Comparison of ENCODE assay signal across 10 cellular contexts in genomic region chr1:41486053-41486891, GRCh38. TPM values are rescaled to one million over a fixed set of nuclear protein-coding genes. Genes with fewer than 3 reads are reported as not detected.
DNase-seq lines count a peak whose midpoint lies in the region; ATAC-seq, FAIRE-seq and TF ChIP-seq lines count a peak whose summit lies in the region.
"Had no signal": no experiment of that assay in that cellular context is flagged by ENCODE, and none has a peak within 500 bp of the region (broad histone marks: within the 10 kb centered on the region; RNA-seq: fewer than 3 reads in every experiment).

No MANE protein-coding gene starts in this region.

- no peaks in the 10 kb centered on the region for H4K20me1 ChIP-seq in PC-9 (ENCODE audit: insufficient read depth)

- CTCF ChIA-PET in A549 (lab: Yijun Ruan, JAX): interaction anchor here (2.5 to 5.2 kb wide), 2 partner anchors 8 to 11 kb away, joined by 12 to 45 read pairs; no protein-coding TSS in a partner anchor
- CTCF ChIA-PET in PC-9 (lab: Charles Lee): no interaction called here

- H3K27ac ChIP-seq in A549: peak overlapping the region; percentile 79 to 93
- H3K27ac ChIP-seq in upper lobe of right lung: no peak overlapping the region
- H3K27ac ChIP-seq in PC-9: no peak overlapping the region

- TF ChIP-seq CTCF in A549 (IDR thresholded peaks at IDR 0.05) (no peak), kidney epithelial cell (IDR thresholded peaks at IDR 0.05; ENCODE audit: insufficient read depth, low read length, poor library complexity, severe bottlenecking) (no peak), upper lobe of right lung (IDR thresholded peaks at IDR 0.05) (no peak), PC-9 (conservative IDR thresholded peaks at IDR 0.05) (no peak)

- no peaks in the 10 kb centered on the region for H3K36me3 ChIP-seq in kidney epithelial cell (ENCODE audit: control insufficient read depth, insufficient read depth, low read length)
- no peaks in the 10 kb centered on the region for H3K36me3 ChIP-seq in upper lobe of right lung
- no peaks in the 10 kb centered on the region for H3K36me3 ChIP-seq in PC-9 (ENCODE audit: low read depth)

- no peaks in the 10 kb centered on the region for H3K79me2 ChIP-seq in PC-9 (ENCODE audit: low read depth)

- H3K4me1 ChIP-seq in A549: peaks cover 77% of the 10 kb centered on the region
- H3K4me1 ChIP-seq in upper lobe of right lung: peaks cover 33% of the 10 kb centered on the region
- peaks cover 27% of the 10 kb centered on the region for H3K4me1 ChIP-seq in PC-9 (replicated peaks; ENCODE audit: insufficient read depth)

- H3K4me3 ChIP-seq in A549: peak overlapping the region; percentile 8; the same call in 1 of the 3 replicates
- H3K4me3 ChIP-seq in kidney epithelial cell (ENCODE audit: low read depth, low read length): no peak overlapping the region
- H3K4me3 ChIP-seq in upper lobe of right lung: no peak overlapping the region
- no peak overlapping the region for H3K4me3 ChIP-seq in PC-9
- H3K4me3 ChIP-seq: lung had no signal

- TF ChIP-seq POLR2A in A549 (IDR thresholded peaks at IDR 0.05; ENCODE audit: low read length) (no peak), GM12892 (IDR thresholded peaks at IDR 0.05; ENCODE audit: low read depth, low read length) (no peak)

- H3K9me3 ChIP-seq in A549 (no peaks in the 10 kb centered on the region), upper lobe of right lung (no peaks in the 10 kb centered on the region), PC-9 (ENCODE audit: insufficient read depth, low read depth) (no peaks in the 10 kb centered on the region)

- H3F3A ChIP-seq in PC-9 (ENCODE audit: insufficient read depth, low read depth): peaks cover 4% of the 10 kb centered on the region; the same call in 1 of the 2 replicates

- FAIRE-seq in A549 (lab: Jason Lieb, UNC) (no peak), GM12892 (lab: Jason Lieb, UNC) (peak; percentile 85)

- BruUV-seq in PC-9 (replicated peaks; lab: Mats Ljungman, UMichigan): no TSS peak

- no peaks in the 10 kb centered on the region for H3K27me3 ChIP-seq in kidney epithelial cell (ENCODE audit: control insufficient read depth, insufficient read depth, low read length)
- no peaks in the 10 kb centered on the region for H3K27me3 ChIP-seq in upper lobe of right lung
- H3K27me3 ChIP-seq in PC-9 (ENCODE audit: insufficient read depth, low read depth): no peaks in the 10 kb centered on the region

- ATAC-seq in A549 (peak; percentile 15 to 40; a peak in 4 of 6 replicates), SK-N-SH treated with all-trans-retinoic acid at 6 μM for 48 hours (peak; percentile 13; the same call in 2 of the 3 replicates), upper lobe of right lung (no peak), HG03432 (IDR thresholded peaks at IDR 0.05; ENCODE audit: unreplicated experiment) (no peak)

- peak; percentile 9 to 46; a peak in 1 of 5 replicates for TF ChIP-seq EP300 in A549 (IDR thresholded peaks at IDR 0.05)

- WGBS in A549 (ENCODE audit: missing lambda C conversion rate): 29% methylated on average over 16 of the region's 20 CpGs

- DNase-seq in A549 (ENCODE audit: low read depth in 1 of 2, low spot score in 1 of 2) (peak in 1 of 2 experiments; percentile 53), GM12892 (ENCODE audit: insufficient read length) (no peak), kidney epithelial cell (ENCODE audit: low read depth) (peak; percentile 86), upper lobe of right lung (no peak), DMS153 treated with DMSO at 0.1 percent for 48 hours (lab: John Stamatoyannopoulos, UW; ENCODE audit: unreplicated experiment) (no peak), PC-9 (no peak)
- DNase-seq: NCI-H187 had no signal

- POLR2A ChIA-PET in A549 (lab: Yijun Ruan, JAX) (no interaction called here), PC-9 (lab: Charles Lee; ENCODE audit: unreplicated experiment) (interaction anchor here (0.7 kb wide), 1 partner anchor 29 kb away, joined by 10 read pairs; no protein-coding TSS in a partner anchor)

- no peak for TF ChIP-seq RAD21 in A549 (conservative IDR thresholded peaks at IDR 0.05 in 1 of 2, IDR thresholded peaks at IDR 0.05 in 1 of 2)

- H3K9me2 ChIP-seq in PC-9 (ENCODE audit: insufficient read depth): no peaks in the 10 kb centered on the region

- intact Hi-C loops in upper lobe of right lung (cut with DNase I) (no loop called here), PC-9 (cut with micrococcal nuclease; ENCODE audit: unreplicated experiment) (loop anchor here (1.0 kb wide), 1 partner anchor 53 kb away; no protein-coding TSS in a partner anchor)

- peak overlapping the region; percentile 76 for H3K4me2 ChIP-seq in A549
- H3K4me2 ChIP-seq in PC-9: no peak overlapping the region

- no peak overlapping the region for H2AFZ ChIP-seq in PC-9

TF ChIP-seq in A549, 52 proteins besides CTCF, POLR2A, EP300 and RAD21:
- TF ChIP-seq NFE2L2 (conservative IDR thresholded peaks at IDR 0.05; ENCODE audit: low read length) (no peak), HDAC2 (IDR thresholded peaks at IDR 0.05) (no peak), CEBPB (IDR thresholded peaks at IDR 0.05) (peak in 1 of 2 experiments; percentile 16; a peak in 1 of 4 replicates), JUNB (IDR thresholded peaks at IDR 0.05) (peak; percentile 23; the same call in 1 of the 2 replicates), GATA3 (IDR thresholded peaks at IDR 0.05; ENCODE audit: borderline replicate concordance) (peak; percentile 53; the same call in 1 of the 2 replicates), E2F6 (IDR thresholded peaks at IDR 0.05; ENCODE audit: borderline replicate concordance, low read depth) (peak; percentile 20; the same call in 1 of the 2 replicates), MAX (IDR thresholded peaks at IDR 0.05) (peak; percentile 76), FOSL2 (IDR thresholded peaks at IDR 0.05) (no peak), FOSL2 (CRISPR knock-in tag; IDR thresholded peaks at IDR 0.05) (no peak)
- TF ChIP-seq, protein P1, sequence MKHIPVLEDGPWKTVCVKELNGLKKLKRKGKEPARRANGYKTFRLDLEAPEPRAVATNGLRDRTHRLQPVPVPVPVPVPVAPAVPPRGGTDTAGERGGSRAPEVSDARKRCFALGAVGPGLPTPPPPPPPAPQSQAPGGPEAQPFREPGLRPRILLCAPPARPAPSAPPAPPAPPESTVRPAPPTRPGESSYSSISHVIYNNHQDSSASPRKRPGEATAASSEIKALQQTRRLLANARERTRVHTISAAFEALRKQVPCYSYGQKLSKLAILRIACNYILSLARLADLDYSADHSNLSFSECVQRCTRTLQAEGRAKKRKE (CRISPR knock-in tag; IDR thresholded peaks at IDR 0.05; ENCODE audit: low read depth): no peak
TF ChIP-seq in A549: peak in this region for 5.

TF ChIP-seq in SK-N-SH treated with all-trans-retinoic acid at 6 μM for 48 hours, 23 proteins besides CTCF, POLR2A, EP300 and RAD21 (continues in another document):
- no peak for TF ChIP-seq PPARA (CRISPR knock-in tag; IDR thresholded peaks at IDR 0.05; ENCODE audit: borderline replicate concordance)
- TF ChIP-seq, protein P2, sequence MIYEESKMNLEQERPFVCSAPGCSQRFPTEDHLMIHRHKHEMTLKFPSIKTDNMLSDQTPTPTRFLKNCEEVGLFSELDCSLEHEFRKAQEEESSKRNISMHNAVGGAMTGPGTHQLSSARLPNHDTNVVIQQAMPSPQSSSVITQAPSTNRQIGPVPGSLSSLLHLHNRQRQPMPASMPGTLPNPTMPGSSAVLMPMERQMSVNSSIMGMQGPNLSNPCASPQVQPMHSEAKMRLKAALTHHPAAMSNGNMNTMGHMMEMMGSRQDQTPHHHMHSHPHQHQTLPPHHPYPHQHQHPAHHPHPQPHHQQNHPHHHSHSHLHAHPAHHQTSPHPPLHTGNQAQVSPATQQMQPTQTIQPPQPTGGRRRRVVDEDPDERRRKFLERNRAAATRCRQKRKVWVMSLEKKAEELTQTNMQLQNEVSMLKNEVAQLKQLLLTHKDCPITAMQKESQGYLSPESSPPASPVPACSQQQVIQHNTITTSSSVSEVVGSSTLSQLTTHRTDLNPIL (CRISPR knock-in tag; IDR thresholded peaks at IDR 0.05; ENCODE audit: low read depth): no peak
- TF ChIP-seq ZFP30 (CRISPR knock-in tag; IDR thresholded peaks at IDR 0.05): no peak
- TF ChIP-seq CSDC2 (CRISPR knock-in tag; IDR thresholded peaks at IDR 0.05): no peak
- no peak for TF ChIP-seq ZNF70 (CRISPR knock-in tag; IDR thresholded peaks at IDR 0.05)
- TF ChIP-seq BACH2 (CRISPR knock-in tag; IDR thresholded peaks at IDR 0.05; ENCODE audit: borderline replicate concordance): no peak
- no peak for TF ChIP-seq CSRNP3 (CRISPR knock-in tag; IDR thresholded peaks at IDR 0.05)
- no peak for TF ChIP-seq ESRRG (CRISPR knock-in tag; IDR thresholded peaks at IDR 0.05)
- TF ChIP-seq ZC3H10 (CRISPR knock-in tag; IDR thresholded peaks at IDR 0.05): no peak

RNA-seq across cellular contexts. Expression of gene EDN2, which starts 1.8 kb away (rescaled TPM):
- polyA plus RNA-seq in A549 (2011; rRNA removed) (1.2 and 1.6 TPM in 2 replicates), A549 (2017; fragmentation: RNase III; extraction: RNeasy Plus Mini Kit Qiagen cat#74134 plus additional on column Dnase treatment) (2.8 to 8.2 TPM (median 3.2 TPM) in 3 replicates)
- 6.4 and 8.2 TPM in 2 replicates for polyA plus RNA-seq in A549 (2012; cell fraction: cytosol; rRNA removed)
- polyA plus RNA-seq in A549 (2012; cell fraction: nucleus; rRNA removed): 13.2 and 16.8 TPM in 2 replicates
- polyA minus RNA-seq in A549 (2011; rRNA and poly(A)+ RNA removed): 0.54 TPM in 1 of 2 replicates, not detected in the other
- polyA plus RNA-seq in GM12892 (2012; ENCODE audit: missing spikeins): 0.51 TPM
- total RNA-seq in kidney epithelial cell (0.96 TPM in 1 of 2 replicates, not detected in the other), upper lobe of right lung (not detected), PC-9 (2021) (0.43 and 0.48 TPM in 2 replicates)

Comparison
In these comparisons a context has a peak if more than half of its experiments do, and no peak if none do; other contexts are left out.
1. ATAC-seq: peak in A549 (2 of 2) and SK-N-SH treated with all-trans-retinoic acid at 6 μM for 48 hours (single experiment); none in upper lobe of right lung (single experiment) and HG03432 (single experiment).
2. H3K27ac ChIP-seq: peak in A549 (2 of 2); none in upper lobe of right lung (single experiment) and PC-9 (single experiment).